Comparison of ENCODE assay signal across 19 cellular contexts in genomic region chr3:191239439-191240035, GRCh38. TPM values are rescaled to one million over a fixed set of nuclear protein-coding genes. Genes with fewer than 3 reads are reported as not detected.
DNase-seq lines count a peak whose midpoint lies in the region; FAIRE-seq and TF ChIP-seq lines count a peak whose summit lies in the region.
"Had no signal": no experiment of that assay in that cellular context is flagged by ENCODE, and none has a peak within 500 bp of the region (broad histone marks: within the 10 kb centered on the region; RNA-seq: fewer than 3 reads in every experiment).

No MANE protein-coding gene starts in this region.

- FAIRE-seq in H1 (lab: Jason Lieb, UNC) (peak; percentile 28), frontal cortex (lab: Jason Lieb, UNC) (no peak)
- FAIRE-seq: GM12892 had no signal

- H2BK20ac ChIP-seq in H9 (ENCODE audit: low read depth, low read length, poor library complexity, severe bottlenecking) (no peak overlapping the region), H1 (ENCODE audit: low read length) (no peak overlapping the region)

- H3K4me2 ChIP-seq in H9 (ENCODE audit: insufficient read depth, insufficient read length, low read length) (no peak overlapping the region), H1 (ENCODE audit: insufficient read depth in 1 of 2, low read depth in 2 of 2, low read length in 2 of 2) (no peak overlapping the region)
- H3K4me2 ChIP-seq: BLaER1 had no signal

- H2BK5ac ChIP-seq in H9 (ENCODE audit: insufficient read length, low read length): no peak overlapping the region
- H2BK5ac ChIP-seq in H1 (ENCODE audit: low read depth, low read length): no peak overlapping the region

- no peak for TF ChIP-seq CTCF in H9 (conservative IDR thresholded peaks at IDR 0.05)
- no peak for TF ChIP-seq CTCF in H1 (IDR thresholded peaks at IDR 0.05; ENCODE audit: control extremely low read depth in 1 of 3, insufficient read depth in 1 of 3, low read depth in 1 of 3, low read length in 3 of 3)

- no peak overlapping the region for H4K8ac ChIP-seq in H9 (replicated peaks; ENCODE audit: insufficient read length, low read depth, low read length)
- no peak overlapping the region for H4K8ac ChIP-seq in H1 (ENCODE audit: extremely low read depth, insufficient read depth, low read length)

- H3K23ac ChIP-seq in H9 (ENCODE audit: insufficient read length, low read depth, low read length) (no peak overlapping the region), H1 (ENCODE audit: insufficient read length) (no peak overlapping the region)

- no peak overlapping the region for H3K14ac ChIP-seq in H9 (ENCODE audit: insufficient read depth, low read length)
- no peak overlapping the region for H3K14ac ChIP-seq in H1 (ENCODE audit: insufficient read length)

- no peaks in the 10 kb centered on the region; the same call in 1 of the 2 replicates for H3K4me1 ChIP-seq in H9 (ENCODE audit: insufficient read depth, low read length)
- H3K4me1 ChIP-seq in H1 (replicated peaks in 1 of 4; ENCODE audit: control insufficient read depth in 3 of 4, insufficient read depth in 4 of 4, low read length in 3 of 4): peaks cover 0 to 14% (median 2%) of the 10 kb centered on the region in 4 experiments; a peak in 3 of 7 replicates
- H3K4me1 ChIP-seq: psoas muscle had no signal

- H3K79me2 ChIP-seq in H9 (ENCODE audit: insufficient read depth, low read length) (no peaks in the 10 kb centered on the region), H1 (ENCODE audit: control insufficient read depth in 1 of 2, insufficient read depth in 2 of 2, low read length in 2 of 2) (no peaks in the 10 kb centered on the region)

- H3K27me3 ChIP-seq in H9 (ENCODE audit: insufficient read depth, low read length) (no peaks in the 10 kb centered on the region), H1 (replicated peaks in 1 of 4; ENCODE audit: control insufficient read depth in 3 of 4, extremely low read depth in 1 of 4, insufficient read depth in 3 of 4, low read length in 3 of 4) (no peaks in the 10 kb centered on the region)
- H3K27me3 ChIP-seq: BLaER1 had no signal

- no peak overlapping the region for H3K4me3 ChIP-seq in H1 (ENCODE audit: extremely low read depth in 1 of 4, insufficient read depth in 2 of 4, low read depth in 3 of 4, low read length in 4 of 4)
- H3K4me3 ChIP-seq: BLaER1, psoas muscle had no signal

- TF ChIP-seq POLR2A in H1 (IDR thresholded peaks at IDR 0.05; ENCODE audit: control extremely low read depth in 1 of 2, low read depth in 2 of 2, low read length in 2 of 2): no peak

- no peaks in the 10 kb centered on the region for H3K9me3 ChIP-seq in H9 (ENCODE audit: control insufficient read depth, low read depth, low read length)
- H3K9me3 ChIP-seq in H1 (ENCODE audit: insufficient read depth in 2 of 2, low read depth in 1 of 2, low read length in 1 of 2): no peaks in the 10 kb centered on the region
- H3K9me3 ChIP-seq: BLaER1, psoas muscle had no signal

- H4K91ac ChIP-seq in H9 (ENCODE audit: insufficient read length, low read depth, low read length) (no peak overlapping the region), H1 (replicated peaks; ENCODE audit: insufficient read length, low read length) (no peak overlapping the region)

- H2BK15ac ChIP-seq in H9 (ENCODE audit: low read depth, low read length) (no peak overlapping the region), H1 (ENCODE audit: low read length) (no peak overlapping the region)

- H3K4me1 Mint-ChIP-seq in H9: peaks cover 50 to 53% of the 10 kb centered on the region in 2 experiments

- H3K9ac ChIP-seq in H9 (ENCODE audit: extremely low read depth, insufficient read length, low read length) (no peak overlapping the region), H1 (replicated peaks in 1 of 4; ENCODE audit: extremely low read depth in 1 of 4, low read depth in 3 of 4, low read length in 3 of 4) (no peak overlapping the region)
- H3K9ac ChIP-seq: BLaER1 had no signal

- H2AFZ ChIP-seq in H9 (ENCODE audit: low read length) (no peak overlapping the region), H1 (ENCODE audit: low read length) (no peak overlapping the region)

- no peaks in the 10 kb centered on the region for H4K20me1 ChIP-seq in H9 (ENCODE audit: control insufficient read depth, insufficient read depth, insufficient read length)
- H4K20me1 ChIP-seq in H1 (replicated peaks in 1 of 2; ENCODE audit: control insufficient read depth in 1 of 2, insufficient read depth in 2 of 2, low read length in 2 of 2): no peaks in the 10 kb centered on the region
- H4K20me1 ChIP-seq: BLaER1 had no signal

- H2BK12ac ChIP-seq in H9 (ENCODE audit: insufficient read length, low read depth, low read length): no peak overlapping the region
- H2BK12ac ChIP-seq in H1 (ENCODE audit: low read depth, low read length): no peak overlapping the region

- H3T11ph ChIP-seq in H9 (ENCODE audit: low read length): no peak overlapping the region

- WGBS in H9 (ENCODE audit: extremely low coverage, insufficient read length, low lambda C conversion rate): no CpG with 5 or more reads among the region's 1 CpG
- WGBS in H1 (ENCODE audit: extremely low coverage in 1 of 2, insufficient coverage in 1 of 2, insufficient read length in 1 of 2, insufficient replicate concordance in 2 of 2, low coverage in 1 of 2, low lambda C conversion rate in 2 of 2, missing lambda C conversion rate in 1 of 2), 2 experiments: 80% methylated on average over 1 of the region's 1 CpG; no CpG with 5 or more reads in 1 of the 2 experiments

- H2BK120ac ChIP-seq in H9 (ENCODE audit: low read depth, low read length, poor library complexity, severe bottlenecking) (no peak overlapping the region), H1 (replicated peaks; ENCODE audit: low read depth, low read length) (no peak overlapping the region)

- CTCF ChIA-PET in H1 (lab: Charles Lee; ENCODE audit: partially characterized antibody): no interaction called here

- H3K4me3 Mint-ChIP-seq in H9: no peak overlapping the region
- H3K4me3 Mint-ChIP-seq: activated CD4-positive, alpha-beta memory T cell treated with anti-CD3 and anti-CD28 coated beads for 36 hours had no signal

- no peak for TF ChIP-seq RAD21 in H1 (IDR thresholded peaks at IDR 0.05 in 1 of 2, conservative IDR thresholded peaks at IDR 0.05 in 1 of 2; ENCODE audit: low read depth in 2 of 2, low read length in 2 of 2)

- H3K36me3 ChIP-seq in H1 (ENCODE audit: control insufficient read depth in 2 of 4, insufficient read depth in 4 of 4, low read length in 3 of 4): no peaks in the 10 kb centered on the region
- H3K36me3 ChIP-seq: BLaER1, WERI-Rb-1 had no signal

- H4K5ac ChIP-seq in H9 (ENCODE audit: insufficient read length, low read depth, low read length) (no peak overlapping the region), H1 (ENCODE audit: insufficient read length, low read depth, low read length) (no peak overlapping the region)

- POLR2A ChIA-PET in H1 (lab: Charles Lee; ENCODE audit: partially characterized antibody): no interaction called here

- H3K56ac ChIP-seq in H9 (ENCODE audit: insufficient read length, low read depth, low read length) (no peak overlapping the region), H1 (replicated peaks; ENCODE audit: insufficient read length, low read depth, low read length) (no peak overlapping the region)

- no peaks in the 10 kb centered on the region for H3K79me1 ChIP-seq in H9 (ENCODE audit: insufficient read depth, low read depth, low read length, poor library complexity, severe bottlenecking)
- H3K79me1 ChIP-seq in H1 (ENCODE audit: low read depth, low read length): no peaks in the 10 kb centered on the region

- no peak overlapping the region for H2AK5ac ChIP-seq in H9 (ENCODE audit: insufficient read length, low read length)
- H2AK5ac ChIP-seq in H1 (ENCODE audit: low read depth, low read length): no peak overlapping the region

- H3K27me3 Mint-ChIP-seq in H9 (ENCODE audit: low read depth): no peaks in the 10 kb centered on the region
- H3K27me3 Mint-ChIP-seq: activated CD4-positive, alpha-beta memory T cell treated with anti-CD3 and anti-CD28 coated beads for 36 hours had no signal

- H3K36me3 Mint-ChIP-seq in H9 (ENCODE audit: insufficient read depth in 1 of 3, low read depth in 3 of 3): no peaks in the 10 kb centered on the region
- H3K36me3 Mint-ChIP-seq: activated CD4-positive, alpha-beta memory T cell treated with anti-CD3 and anti-CD28 coated beads for 36 hours had no signal

- H3K9me3 Mint-ChIP-seq in H9: no peaks in the 10 kb centered on the region
- H3K9me3 Mint-ChIP-seq: activated CD4-positive, alpha-beta memory T cell treated with anti-CD3 and anti-CD28 coated beads for 36 hours had no signal

- H3K27ac ChIP-seq in H9 (ENCODE audit: insufficient read length, low read depth, low read length) (no peak overlapping the region), H1 (ENCODE audit: low read depth, low read length) (no peak overlapping the region)
- H3K27ac ChIP-seq: BLaER1, psoas muscle, WERI-Rb-1 had no signal

- no peak for TF ChIP-seq EP300 in H1 (IDR thresholded peaks at IDR 0.05; ENCODE audit: borderline replicate concordance in 1 of 2, low read depth in 2 of 2, low read length in 2 of 2)

- H3K27ac Mint-ChIP-seq in H9: peak overlapping the region in 2 of 3 experiments; percentile 14 to 79; a peak in 1 of 7 replicates
- H3K27ac Mint-ChIP-seq: activated CD4-positive, alpha-beta memory T cell treated with anti-CD3 and anti-CD28 coated beads for 36 hours had no signal

- H3K4ac ChIP-seq in H9 (ENCODE audit: low read depth, low read length) (no peak overlapping the region), H1 (replicated peaks; ENCODE audit: insufficient read length, low read depth, low read length) (no peak overlapping the region)

- no peak overlapping the region for H3K18ac ChIP-seq in H9 (ENCODE audit: insufficient read length, low read depth, low read length)
- H3K18ac ChIP-seq in H1 (ENCODE audit: extremely low read depth, low read length): no peak overlapping the region

- DNase-seq in H9: no peak
- peak; percentile 27 for DNase-seq in NCI-H226
- no peak for DNase-seq in H1 (ENCODE audit: low read depth in 1 of 2, low spot score in 2 of 2)
- DNase-seq in pulmonary artery endothelial cell (ENCODE audit: low read depth, low spot score): peak; percentile 79
- DNase-seq in NCI-H187 treated with DMSO at 0.1 percent for 48 hours (lab: John Stamatoyannopoulos, UW): no peak
- no peak for DNase-seq in frontal cortex (ENCODE audit: low spot score in 2 of 2)
- DNase-seq in NCI-H446 treated with DMSO at 0.1 percent for 48 hours (lab: John Stamatoyannopoulos, UW): no peak
- DNase-seq: activated CD4-positive, alpha-beta memory T cell treated with anti-CD3 and anti-CD28 coated beads for 36 hours; activated naive CD4-positive, alpha-beta T cell treated with Interleukin-2 at 50 U/mL for 16 hours; activated T-cell treated with anti-CD3 and anti-CD28 coated beads, Interleukin-2, amount 50 U/mL, for 1 hour; anterior cingulate cortex; DMS 273 treated with DMSO at 0.1 percent for 48 hours; hypothalamus; NCI-H1048; psoas muscle; RPMI8226; WERI-Rb-1 had no signal

- H3K23me2 ChIP-seq in H9 (ENCODE audit: insufficient read length, low read depth, low read length, poor library complexity, severe bottlenecking) (no peaks in the 10 kb centered on the region), H1 (ENCODE audit: low read depth, low read length) (no peaks in the 10 kb centered on the region)

RNA-seq across cellular contexts. Expression of gene OSTN, which starts 40.5 kb away (rescaled TPM):
- total RNA-seq in H9 (2021) (0.07 and 0.09 TPM in 2 replicates), pulmonary artery endothelial cell (not detected in 2 replicates), frontal cortex (15.1 TPM)
- total RNA-seq in H1 (2021; fragmentation: NEBNext Ultra II Directional; extraction: Animal tissue kit (Norgen Biotek cat#: 25700)): not detected in 2 replicates
- polyA plus RNA-seq in H1 (2011; rRNA removed): 0.02 TPM in 1 of 2 replicates, not detected in the other
- polyA plus RNA-seq in H1 (2011; cell fraction: cytosol; rRNA removed): not detected
- polyA plus RNA-seq in H1 (2011; cell fraction: nucleus; rRNA removed): 0.16 TPM
- polyA plus RNA-seq in H1 (2012, experiment 1 of 2): not detected in 4 replicates
- not detected for polyA plus RNA-seq in H1 (2012, experiment 2 of 2)
- not detected for polyA plus RNA-seq in H1 (2013, experiment 1 of 2)
- not detected for polyA plus RNA-seq in H1 (2013, experiment 2 of 2)
- not detected in 2 replicates for polyA minus RNA-seq in H1 (2011; rRNA and poly(A)+ RNA removed)
- not detected for polyA minus RNA-seq in H1 (2011; cell fraction: cytosol; rRNA and poly(A)+ RNA removed)
- not detected for polyA minus RNA-seq in H1 (2011; cell fraction: nucleus; rRNA and poly(A)+ RNA removed)
- total RNA-seq: activated CD4-positive, alpha-beta memory T cell treated with anti-CD3 and anti-CD28 coated beads for 36 hours had no signal

Comparison
In these comparisons a context has a peak if more than half of its experiments do, and no peak if none do; other contexts are left out.
1. DNase-seq: peak in NCI-H226 (single experiment) and pulmonary artery endothelial cell (single experiment); none in H9 (single experiment), H1 (0 of 2), NCI-H187 treated with DMSO at 0.1 percent for 48 hours (single experiment), frontal cortex (0 of 2) and NCI-H446 treated with DMSO at 0.1 percent for 48 hours (single experiment).
2. RNA of gene OSTN, which starts 40.5 kb away (total RNA-seq): 15.1 TPM in frontal cortex (single experiment); 0.07 to 0.09 TPM in H9, not detected in H1 and not detected in pulmonary artery endothelial cell; every median in the first group is over 10 times any median in the second.